ENCODE assay signal across 20 cellular contexts in the genomic region with DNA sequence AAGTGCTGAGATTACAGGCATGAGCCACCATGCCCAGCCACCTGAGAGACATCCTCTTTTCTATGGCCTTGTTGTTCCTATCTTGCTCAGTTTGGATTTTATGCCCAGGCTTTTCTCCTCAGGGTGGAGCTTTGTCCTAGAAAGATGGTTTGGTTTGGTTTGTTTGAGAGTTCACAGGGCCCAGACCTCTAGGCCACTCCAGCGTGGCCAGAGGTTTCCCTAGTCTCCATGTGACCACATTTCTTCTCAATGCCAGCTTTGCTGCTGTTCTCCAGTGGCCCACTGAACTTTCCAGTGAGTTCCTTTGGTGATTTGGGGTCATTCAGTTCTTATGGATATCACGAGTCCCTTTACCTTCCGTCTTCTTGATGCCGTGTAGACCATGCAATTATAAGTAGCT.
DNase-seq lines count a peak whose midpoint lies in the region; ATAC-seq, FAIRE-seq and TF ChIP-seq lines count a peak whose summit lies in the region.
"Had no signal": no experiment of that assay in that cellular context is flagged by ENCODE, and none has a peak within 500 bp of the region (broad histone marks: within the 10 kb centered on the region; RNA-seq: fewer than 3 reads in every experiment).

No MANE protein-coding gene starts in this region.

- 36% methylated on average over 4 of the region's 4 CpGs for WGBS in liver
- whole genome bisulfite sequencing in HepG2 (ENCODE audit: low lambda C conversion rate) = 90% methylated on average over 4 of the region's 4 CpGs

- no peak for TF ChIP-seq POLR2A in HepG2 (IDR thresholded peaks at IDR 0.05; ENCODE audit: insufficient read depth in 1 of 2, low read depth in 2 of 2, low read length in 2 of 2)

- POLR2A ChIA-PET in HepG2 (lab: Yijun Ruan, JAX) = interaction anchor here (0.7 to 2.1 kb wide), 3 partner anchors 10 to 544 kb away, joined by 3 to 7 read pairs (median 3); a partner anchor contains a TSS

- in situ Hi-C loops in HepG2 (cut with HindIII; ENCODE audit: extremely low pct_ligation_motif_present, low pct_unique_long_range_greater_than_20kb) = no loop called here

- H3K27ac ChIP-seq in liver (ENCODE audit: low read depth in 1 of 2, low read length in 2 of 2) = peak overlapping the region; percentile 90 to 98
- no peak overlapping the region for H3K27ac ChIP-seq in HepG2 (ENCODE audit: extremely low read length, insufficient read depth, low read length)
- H3K27ac ChIP-seq: 22Rv1; A549; BLaER1 treated with 17β-estradiol and CSF1 and Interleukin-3, amounts not matched to agents 10 nM and 100 nM; C4-2B had no signal

- H3K9me3 ChIP-seq in liver (ENCODE audit: control insufficient read depth in 4 of 4, low read length in 3 of 4) = no peaks in the 10 kb centered on the region
- H3K9me3 ChIP-seq in HepG2 (ENCODE audit: low read length) = peaks cover 10% of the 10 kb centered on the region
- H3K9me3 ChIP-seq: A549, Caco-2 had no signal

- H3K9ac ChIP-seq in liver (ENCODE audit: low read depth in 1 of 2, low read length in 2 of 2) = peak overlapping the region; percentile 67 to 85
- no peak overlapping the region for H3K9ac ChIP-seq in HepG2 (ENCODE audit: insufficient read depth, low read depth, low read length)
- H3K9ac ChIP-seq: BLaER1 treated with 17β-estradiol and CSF1 and Interleukin-3, amounts not matched to agents 10 nM and 100 nM had no signal

- TF ChIP-seq CTCF in liver (IDR thresholded peaks at IDR 0.05; ENCODE audit: low read depth, low read length, missing input control) (no peak), HepG2 (CRISPR knock-in tag; IDR thresholded peaks at IDR 0.05) (no peak)

- CTCF ChIA-PET in HepG2 (lab: Yijun Ruan, JAX; ENCODE audit: low intra/inter-chr PET ratio, low total read pairs) = no interaction called here

- intact Hi-C loops in HepG2 (cut with micrococcal nuclease; ENCODE audit: unreplicated experiment) = no loop called here

- ATAC-seq in HepG2 = no peak
- ATAC-seq in left lobe of liver = peak; percentile 70
- ATAC-seq: A549; CD8-positive, alpha-beta T cell had no signal

- TF ChIP-seq EP300 in HepG2 (IDR thresholded peaks at IDR 0.05; ENCODE audit: low read depth in 2 of 2, low read length in 2 of 2) = no peak
- no peak for TF ChIP-seq EP300 in HepG2 (CRISPR knock-in tag; IDR thresholded peaks at IDR 0.05; ENCODE audit: borderline replicate concordance)

- no TSS peak for BruUV-seq in HepG2 (replicated peaks; lab: Mats Ljungman, UMichigan)

- H3K36me3 ChIP-seq in liver (ENCODE audit: control insufficient read depth in 4 of 4, insufficient read depth in 3 of 4, low read depth in 1 of 4, low read length in 3 of 4) (no peaks in the 10 kb centered on the region), HepG2 (replicated peaks in 1 of 2; ENCODE audit: control insufficient read depth in 1 of 2, insufficient read depth in 2 of 2, low read length in 2 of 2) (no peaks in the 10 kb centered on the region), H7 (replicated peaks; ENCODE audit: control insufficient read depth, insufficient read depth, low read length) (no peaks in the 10 kb centered on the region)
- H3K36me3 ChIP-seq: BLaER1 treated with 17β-estradiol and CSF1 and Interleukin-3, amounts not matched to agents 10 nM and 100 nM had no signal

- H3K4me1 ChIP-seq in liver (ENCODE audit: control insufficient read depth in 4 of 4, insufficient read depth in 4 of 4, low read length in 3 of 4) (peaks cover 4 to 43% (median 15%) of the 10 kb centered on the region in 4 donors), HepG2 (ENCODE audit: insufficient read depth, low read length) (peaks cover 68% of the 10 kb centered on the region)
- H3K4me1 ChIP-seq: A549 had no signal

- DNase-seq in HepG2 (ENCODE audit: low spot score) (no peak), left lobe of liver (ENCODE audit: low spot score) (peak; percentile 79), hepatic stellate cell (ENCODE audit: low spot score) (no peak), H7 (no peak)
- DNase-seq: AML-193; Calu3; CD4-positive, alpha-beta T cell; CD8-positive, alpha-beta T cell; DMS79 treated with DMSO at 0.1 percent for 48 hours; GF-D8 had no signal

- H3K27me3 ChIP-seq in liver (ENCODE audit: control insufficient read depth in 4 of 4, insufficient read depth in 4 of 4, low read length in 3 of 4) (no peaks in the 10 kb centered on the region), HepG2 (ENCODE audit: control insufficient read depth in 1 of 2, insufficient read depth in 2 of 2, low read length in 2 of 2) (no peaks in the 10 kb centered on the region), H7 (ENCODE audit: control insufficient read depth, insufficient read depth, low read length) (peaks cover 64% of the 10 kb centered on the region)
- H3K27me3 ChIP-seq: BLaER1 treated with 17β-estradiol and CSF1 and Interleukin-3, amounts not matched to agents 10 nM and 100 nM had no signal

- no peaks in the 10 kb centered on the region for H4K20me1 ChIP-seq in HepG2 (ENCODE audit: insufficient read depth, low read length)
- H4K20me1 ChIP-seq: BLaER1 treated with 17β-estradiol and CSF1 and Interleukin-3, amounts not matched to agents 10 nM and 100 nM had no signal

- no peaks in the 10 kb centered on the region for H3K79me2 ChIP-seq in HepG2 (ENCODE audit: insufficient read depth, low read length)

- H3K4me3 ChIP-seq in liver (ENCODE audit: low read depth in 1 of 3, low read length in 3 of 3) = peak overlapping the region in 2 of 3 donors; percentile 28 to 30
- H3K4me3 ChIP-seq in HepG2 (replicated peaks in 1 of 3; ENCODE audit: insufficient read depth in 1 of 3, low read depth in 2 of 3, low read length in 3 of 3) = no peak overlapping the region
- H3K4me3 ChIP-seq in H7 (ENCODE audit: insufficient read depth, low read depth, low read length) = no peak overlapping the region
- H3K4me3 ChIP-seq: A549; BLaER1 treated with 17β-estradiol and CSF1 and Interleukin-3, amounts not matched to agents 10 nM and 100 nM had no signal

- H2AFZ ChIP-seq in HepG2 (ENCODE audit: low read length) = no peak overlapping the region

- FAIRE-seq in HepG2 (lab: Jason Lieb, UNC) = no peak
- FAIRE-seq: A549, D721Med, G401.6, GM12891, GM19239 had no signal

- TF ChIP-seq RAD21 in liver (IDR thresholded peaks at IDR 0.05) (peak; percentile 25 to 33), HepG2 (CRISPR knock-in tag; IDR thresholded peaks at IDR 0.05) (no peak)

- no peak overlapping the region for H3K4me2 ChIP-seq in HepG2 (ENCODE audit: low read depth, low read length)
- H3K4me2 ChIP-seq: A549; BLaER1 treated with 17β-estradiol and CSF1 and Interleukin-3, amounts not matched to agents 10 nM and 100 nM had no signal

TF ChIP-seq in liver, 16 proteins besides CTCF, POLR2A, EP300 and RAD21 (continues in another document):
- peak; percentile 82 for TF ChIP-seq SP1 (IDR thresholded peaks at IDR 0.05)
- TF ChIP-seq, protein P1, sequence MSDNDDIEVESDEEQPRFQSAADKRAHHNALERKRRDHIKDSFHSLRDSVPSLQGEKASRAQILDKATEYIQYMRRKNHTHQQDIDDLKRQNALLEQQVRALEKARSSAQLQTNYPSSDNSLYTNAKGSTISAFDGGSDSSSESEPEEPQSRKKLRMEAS (IDR thresholded peaks at IDR 0.05) = peak; percentile 73

TF ChIP-seq in HepG2, 621 proteins besides CTCF, POLR2A, EP300 and RAD21 (continues in another document):
- TF ChIP-seq, protein P2, sequence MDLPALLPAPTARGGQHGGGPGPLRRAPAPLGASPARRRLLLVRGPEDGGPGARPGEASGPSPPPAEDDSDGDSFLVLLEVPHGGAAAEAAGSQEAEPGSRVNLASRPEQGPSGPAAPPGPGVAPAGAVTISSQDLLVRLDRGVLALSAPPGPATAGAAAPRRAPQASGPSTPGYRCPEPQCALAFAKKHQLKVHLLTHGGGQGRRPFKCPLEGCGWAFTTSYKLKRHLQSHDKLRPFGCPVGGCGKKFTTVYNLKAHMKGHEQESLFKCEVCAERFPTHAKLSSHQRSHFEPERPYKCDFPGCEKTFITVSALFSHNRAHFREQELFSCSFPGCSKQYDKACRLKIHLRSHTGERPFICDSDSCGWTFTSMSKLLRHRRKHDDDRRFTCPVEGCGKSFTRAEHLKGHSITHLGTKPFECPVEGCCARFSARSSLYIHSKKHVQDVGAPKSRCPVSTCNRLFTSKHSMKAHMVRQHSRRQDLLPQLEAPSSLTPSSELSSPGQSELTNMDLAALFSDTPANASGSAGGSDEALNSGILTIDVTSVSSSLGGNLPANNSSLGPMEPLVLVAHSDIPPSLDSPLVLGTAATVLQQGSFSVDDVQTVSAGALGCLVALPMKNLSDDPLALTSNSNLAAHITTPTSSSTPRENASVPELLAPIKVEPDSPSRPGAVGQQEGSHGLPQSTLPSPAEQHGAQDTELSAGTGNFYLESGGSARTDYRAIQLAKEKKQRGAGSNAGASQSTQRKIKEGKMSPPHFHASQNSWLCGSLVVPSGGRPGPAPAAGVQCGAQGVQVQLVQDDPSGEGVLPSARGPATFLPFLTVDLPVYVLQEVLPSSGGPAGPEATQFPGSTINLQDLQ (CRISPR knock-in tag; IDR thresholded peaks at IDR 0.05) = no peak
- TF ChIP-seq, protein P3, sequence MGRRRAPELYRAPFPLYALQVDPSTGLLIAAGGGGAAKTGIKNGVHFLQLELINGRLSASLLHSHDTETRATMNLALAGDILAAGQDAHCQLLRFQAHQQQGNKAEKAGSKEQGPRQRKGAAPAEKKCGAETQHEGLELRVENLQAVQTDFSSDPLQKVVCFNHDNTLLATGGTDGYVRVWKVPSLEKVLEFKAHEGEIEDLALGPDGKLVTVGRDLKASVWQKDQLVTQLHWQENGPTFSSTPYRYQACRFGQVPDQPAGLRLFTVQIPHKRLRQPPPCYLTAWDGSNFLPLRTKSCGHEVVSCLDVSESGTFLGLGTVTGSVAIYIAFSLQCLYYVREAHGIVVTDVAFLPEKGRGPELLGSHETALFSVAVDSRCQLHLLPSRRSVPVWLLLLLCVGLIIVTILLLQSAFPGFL (CRISPR knock-in tag; IDR thresholded peaks at IDR 0.05) = no peak

Comparison
In these comparisons a context has a peak if more than half of its experiments do, and no peak if none do; other contexts are left out.
1. H3K4me3 ChIP-seq: peak in liver (2 of 3); none in HepG2 (0 of 3) and H7 (single experiment).